In genomic region chr7:116576350-116577319, GRCh38 we compare ENCODE assay signal across 9 cellular contexts. TPM values are rescaled to one million over a fixed set of nuclear protein-coding genes. Genes with fewer than 3 reads are reported as not detected.
DNase-seq lines count a peak whose midpoint lies in the region; ATAC-seq, FAIRE-seq and TF ChIP-seq lines count a peak whose summit lies in the region.
"Had no signal": no experiment of that assay in that cellular context is flagged by ENCODE, and none has a peak within 500 bp of the region (broad histone marks: within the 10 kb centered on the region; RNA-seq: fewer than 3 reads in every experiment).

No MANE protein-coding gene starts in this region.

- TF ChIP-seq CTCF in activated CD8-positive, alpha-beta T cell treated with anti-CD3 and anti-CD28 coated beads for 36 hours (IDR thresholded peaks at IDR 0.05) = no peak
- TF ChIP-seq CTCF in esophagus squamous epithelium (IDR thresholded peaks at IDR 0.05) = no peak

- H3K27me3 Mint-ChIP-seq in activated CD8-positive, alpha-beta T cell treated with anti-CD3 and anti-CD28 coated beads for 36 hours = peaks cover 8% of the 10 kb centered on the region
- H3K27me3 Mint-ChIP-seq in activated CD8-positive, alpha-beta T cell treated with anti-CD3 and anti-CD28 coated beads, Interleukin-2, amount 10 ng/mL, durations not matched to agents 7 days and 5 days (ENCODE audit: low read depth) = peaks cover 6% of the 10 kb centered on the region

- CTCF ChIA-PET in activated CD8-positive, alpha-beta T cell treated with anti-CD3 and anti-CD28 coated beads for 36 hours (lab: Charles Lee) = interaction anchor here (0.6 to 2.2 kb wide), 6 partner anchors 14 to 396 kb away, joined by 3 to 14 read pairs (median 4); no protein-coding TSS in a partner anchor
- CTCF ChIA-PET in activated CD8-positive, alpha-beta T cell treated with anti-CD3 and anti-CD28 coated beads, Interleukin-2, amount 10 ng/mL, durations not matched to agents 7 days and 5 days (lab: Charles Lee) = interaction anchor here (1.3 to 2.0 kb wide), 5 partner anchors 12 to 438 kb away, joined by 3 to 15 read pairs (median 5); no protein-coding TSS in a partner anchor

- H3K9me3 Mint-ChIP-seq in activated CD8-positive, alpha-beta T cell treated with anti-CD3 and anti-CD28 coated beads for 36 hours = no peaks in the 10 kb centered on the region
- H3K9me3 Mint-ChIP-seq in activated CD8-positive, alpha-beta T cell treated with anti-CD3 and anti-CD28 coated beads, Interleukin-2, amount 10 ng/mL, durations not matched to agents 7 days and 5 days (ENCODE audit: insufficient read depth) = no peaks in the 10 kb centered on the region
- H3K9me3 Mint-ChIP-seq: CD4-positive, CD25-positive, alpha-beta regulatory T cell had no signal

- intact Hi-C loops in activated CD8-positive, alpha-beta T cell treated with anti-CD3 and anti-CD28 coated beads for 36 hours (cut with micrococcal nuclease) = no loop called here
- intact Hi-C loops in esophagus squamous epithelium (cut with DNase I) = no loop called here

- WGBS in esophagus squamous epithelium, 2 donors = 67 to 72% methylated on average over 7 of the region's 7 CpGs

- peak; percentile 73 for DNase-seq in activated CD8-positive, alpha-beta T cell treated with anti-CD3 and anti-CD28 coated beads for 36 hours
- DNase-seq in activated CD8-positive, alpha-beta T cell treated with anti-CD3 and anti-CD28 coated beads, Interleukin-2, amount 10 ng/mL, durations not matched to agents 7 days and 5 days = no peak
- DNase-seq in HTR-8/SVneo (ENCODE audit: insufficient read length, low spot score) (peak; percentile 25), esophagus squamous epithelium (lab: John Stamatoyannopoulos, UW) (no peak), stromal cell of bone marrow (ENCODE audit: low read depth) (peak; percentile 95)
- DNase-seq in activated CD4-positive, alpha-beta T cell treated with anti-CD3 and anti-CD28 coated beads, Interleukin-2, amount 50 U/mL, for 1 hour = no peak
- DNase-seq in stimulated activated CD4-positive, alpha-beta T cell treated with anti-CD3 and anti-CD28 coated beads, Interleukin-1b, Interleukin-23, amount 100 ng/mL, for 48 hours = no peak

- H3K4me3 Mint-ChIP-seq in activated CD8-positive, alpha-beta T cell treated with anti-CD3 and anti-CD28 coated beads for 36 hours = no peak overlapping the region
- H3K4me3 Mint-ChIP-seq in activated CD8-positive, alpha-beta T cell treated with anti-CD3 and anti-CD28 coated beads, Interleukin-2, amount 10 ng/mL, durations not matched to agents 7 days and 5 days = no peak overlapping the region
- H3K4me3 Mint-ChIP-seq: CD4-positive, CD25-positive, alpha-beta regulatory T cell had no signal

- H3K4me3 ChIP-seq in esophagus squamous epithelium = no peak overlapping the region

- H3K9me3 ChIP-seq in esophagus squamous epithelium = no peaks in the 10 kb centered on the region

- no peaks in the 10 kb centered on the region for H3K36me3 ChIP-seq in esophagus squamous epithelium

- H3K27me3 ChIP-seq in esophagus squamous epithelium = no peaks in the 10 kb centered on the region

- H3K36me3 Mint-ChIP-seq in activated CD8-positive, alpha-beta T cell treated with anti-CD3 and anti-CD28 coated beads for 36 hours (ENCODE audit: low read depth) = no peaks in the 10 kb centered on the region
- no peaks in the 10 kb centered on the region for H3K36me3 Mint-ChIP-seq in activated CD8-positive, alpha-beta T cell treated with anti-CD3 and anti-CD28 coated beads, Interleukin-2, amount 10 ng/mL, durations not matched to agents 7 days and 5 days (ENCODE audit: low read depth)
- H3K36me3 Mint-ChIP-seq: CD4-positive, CD25-positive, alpha-beta regulatory T cell had no signal

- H3K27ac Mint-ChIP-seq in activated CD8-positive, alpha-beta T cell treated with anti-CD3 and anti-CD28 coated beads for 36 hours = peak overlapping the region; percentile 78
- no peak overlapping the region for H3K27ac Mint-ChIP-seq in activated CD8-positive, alpha-beta T cell treated with anti-CD3 and anti-CD28 coated beads, Interleukin-2, amount 10 ng/mL, durations not matched to agents 7 days and 5 days
- H3K27ac Mint-ChIP-seq: CD4-positive, CD25-positive, alpha-beta regulatory T cell had no signal

- H3K4me1 Mint-ChIP-seq in activated CD8-positive, alpha-beta T cell treated with anti-CD3 and anti-CD28 coated beads for 36 hours (ENCODE audit: low read depth) = peaks cover 16% of the 10 kb centered on the region
- peaks cover 9% of the 10 kb centered on the region for H3K4me1 Mint-ChIP-seq in activated CD8-positive, alpha-beta T cell treated with anti-CD3 and anti-CD28 coated beads, Interleukin-2, amount 10 ng/mL, durations not matched to agents 7 days and 5 days (ENCODE audit: low read depth)
- H3K4me1 Mint-ChIP-seq: CD4-positive, CD25-positive, alpha-beta regulatory T cell had no signal

- POLR2A ChIA-PET in activated CD8-positive, alpha-beta T cell treated with anti-CD3 and anti-CD28 coated beads for 36 hours (lab: Charles Lee) = no interaction called here
- POLR2A ChIA-PET in activated CD8-positive, alpha-beta T cell treated with anti-CD3 and anti-CD28 coated beads, Interleukin-2, amount 10 ng/mL, durations not matched to agents 7 days and 5 days (lab: Charles Lee) = no interaction called here

- FAIRE-seq in HTR-8/SVneo (lab: Jason Lieb, UNC) = no peak

- peaks cover 0 to 41% (median 9%) of the 10 kb centered on the region in 3 donors for H3K4me1 ChIP-seq in esophagus squamous epithelium

- TF ChIP-seq POLR2A in esophagus squamous epithelium (IDR thresholded peaks at IDR 0.05) = no peak

- peak overlapping the region in 3 of 4 donors; percentile 24 to 74 (median 62) for H3K27ac ChIP-seq in esophagus squamous epithelium

- peak; percentile 93 for ATAC-seq in activated CD8-positive, alpha-beta T cell treated with anti-CD3 and anti-CD28 coated beads for 36 hours
- ATAC-seq in activated CD8-positive, alpha-beta T cell treated with anti-CD3 and anti-CD28 coated beads, Interleukin-2, amount 10 ng/mL, durations not matched to agents 7 days and 5 days = no peak
- no peak for ATAC-seq in HG03039 (IDR thresholded peaks at IDR 0.05; ENCODE audit: unreplicated experiment)

RNA-seq across cellular contexts. Expression of gene CAV1, which starts 51.8 kb away (rescaled TPM):
- total RNA-seq in activated CD8-positive, alpha-beta T cell treated with anti-CD3 and anti-CD28 coated beads for 36 hours = under 1 TPM; 0.18 to 0.74 TPM
- not detected for total RNA-seq in activated CD8-positive, alpha-beta T cell treated with anti-CD3 and anti-CD28 coated beads, Interleukin-2, amount 10 ng/mL, durations not matched to agents 7 days and 5 days
- total RNA-seq in esophagus squamous epithelium = 100 to 1,000 TPM in 2 of 4 donors, 10 to 100 TPM in 2; 21.7 to 171 (median 86.8) TPM
- total RNA-seq: CD4-positive, CD25-positive, alpha-beta regulatory T cell had no signal

Comparison
In these comparisons a context has a peak if more than half of its experiments do, and no peak if none do; other contexts are left out.
1. DNase-seq: peak in activated CD8-positive, alpha-beta T cell treated with anti-CD3 and anti-CD28 coated beads for 36 hours (single experiment), HTR-8/SVneo (single experiment) and stromal cell of bone marrow (single experiment); none in activated CD8-positive, alpha-beta T cell treated with anti-CD3 and anti-CD28 coated beads, Interleukin-2, amount 10 ng/mL, durations not matched to agents 7 days and 5 days (single experiment), esophagus squamous epithelium (single experiment), activated CD4-positive, alpha-beta T cell treated with anti-CD3 and anti-CD28 coated beads, Interleukin-2, amount 50 U/mL, for 1 hour (single experiment) and stimulated activated CD4-positive, alpha-beta T cell treated with anti-CD3 and anti-CD28 coated beads, Interleukin-1b, Interleukin-23, amount 100 ng/mL, for 48 hours (single experiment).
2. RNA of gene CAV1, which starts 51.8 kb away (total RNA-seq): 21.7 to 171 TPM in esophagus squamous epithelium; 0.18 to 0.74 TPM in activated CD8-positive, alpha-beta T cell treated with anti-CD3 and anti-CD28 coated beads for 36 hours and not detected in activated CD8-positive, alpha-beta T cell treated with anti-CD3 and anti-CD28 coated beads, Interleukin-2, amount 10 ng/mL, durations not matched to agents 7 days and 5 days; every median in the first group is over 10 times any median in the second.